12 cellular contexts compared by ENCODE assay signal in genomic region chr7:157474685-157475084, GRCh38.
A peak's percentile ranks its signal among the peaks of the same experiment; 100 is the strongest.
DNase-seq lines count a peak whose midpoint lies in the region; ATAC-seq and TF ChIP-seq lines count a peak whose summit lies in the region.
"Had no signal": no experiment of that assay in that cellular context is flagged by ENCODE, and none has a peak within 500 bp of the region (broad histone marks: within the 10 kb centered on the region; RNA-seq: fewer than 3 reads in every experiment).

No MANE protein-coding gene starts in this region.

- H3K27ac Mint-ChIP-seq in endodermal cell = no peak overlapping the region
- H3K27ac Mint-ChIP-seq: natural killer cell had no signal

- TF ChIP-seq POLR2A in stomach (IDR thresholded peaks at IDR 0.05) = no peak

- no peaks in the 10 kb centered on the region for H3K4me1 ChIP-seq in right cardiac atrium (ENCODE audit: control insufficient read depth, insufficient read depth, low read length)
- H3K4me1 ChIP-seq in endodermal cell (ENCODE audit: control insufficient read depth, insufficient read depth, low read length) = no peaks in the 10 kb centered on the region
- H3K4me1 ChIP-seq in stomach = no peaks in the 10 kb centered on the region
- H3K4me1 ChIP-seq: suprapubic skin had no signal

- H3K4me1 Mint-ChIP-seq in endodermal cell = no peaks in the 10 kb centered on the region

- H3K9me3 ChIP-seq in right cardiac atrium (ENCODE audit: control insufficient read depth, low read length) (no peaks in the 10 kb centered on the region), endodermal cell (ENCODE audit: control insufficient read depth, low read length) (peaks cover 28% of the 10 kb centered on the region), stomach (peaks cover 0 to 30% (median 25%) of the 10 kb centered on the region in 4 donors)

- no peak overlapping the region for H3K9ac ChIP-seq in endodermal cell (ENCODE audit: extremely low read depth, low read length, poor library complexity, severe bottlenecking)

- H3K4me3 ChIP-seq in right cardiac atrium (ENCODE audit: low read length) (no peak overlapping the region), endodermal cell (ENCODE audit: low read length) (no peak overlapping the region), stomach (no peak overlapping the region)
- H3K4me3 ChIP-seq: Peyer's patch, suprapubic skin had no signal

- no peak for TF ChIP-seq EP300 in stomach (IDR thresholded peaks at IDR 0.05)

- intact Hi-C loops in Right ventricle myocardium inferior (cut with DNase I) = no loop called here
- intact Hi-C loops in right cardiac atrium (cut with DNase I) = no loop called here
- intact Hi-C loops in stomach (cut with DNase I; ENCODE audit: low total_unique reads) = no loop called here

- H3K36me3 Mint-ChIP-seq in endodermal cell (ENCODE audit: low read depth) = no peaks in the 10 kb centered on the region

- H3K27me3 Mint-ChIP-seq in endodermal cell (ENCODE audit: insufficient read depth) = peaks cover 15% of the 10 kb centered on the region
- H3K27me3 Mint-ChIP-seq: central memory CD8-positive, alpha-beta T cell had no signal

- ATAC-seq in Right ventricle myocardium inferior (no peak), right cardiac atrium (no peak), HG03045 (IDR thresholded peaks at IDR 0.05; ENCODE audit: unreplicated experiment) (no peak)

- no peak overlapping the region for H3K4me3 Mint-ChIP-seq in endodermal cell
- H3K4me3 Mint-ChIP-seq: central memory CD8-positive, alpha-beta T cell; natural killer cell had no signal

- no peak overlapping the region for H3K27ac ChIP-seq in right cardiac atrium (ENCODE audit: low read length)
- no peak overlapping the region for H3K27ac ChIP-seq in endodermal cell (ENCODE audit: low read depth, low read length)
- no peak overlapping the region for H3K27ac ChIP-seq in stomach
- H3K27ac ChIP-seq: Peyer's patch, suprapubic skin had no signal

- H3K27me3 ChIP-seq in right cardiac atrium (ENCODE audit: control insufficient read depth, insufficient read depth) (no peaks in the 10 kb centered on the region), endodermal cell (ENCODE audit: control insufficient read depth, insufficient read depth, low read length, poor library complexity, severe bottlenecking) (no peaks in the 10 kb centered on the region), stomach (no peaks in the 10 kb centered on the region)
- H3K27me3 ChIP-seq: Peyer's patch, suprapubic skin had no signal

- TF ChIP-seq CTCF in endodermal cell (conservative IDR thresholded peaks at IDR 0.05) (peak; percentile 76), stomach (IDR thresholded peaks at IDR 0.05) (no peak)

- 41% methylated on average over 12 of the region's 12 CpGs for WGBS in right cardiac atrium
- 41 to 59% methylated on average over 11 to 12 of the region's 12 CpGs for WGBS in endodermal cell (ENCODE audit: insufficient coverage in 1 of 2, insufficient read length in 1 of 2), 2 experiments
- 42 to 50% (median 49%) methylated on average over 12 of the region's 12 CpGs for WGBS in stomach, 5 donors

- DNase-seq in Right ventricle myocardium inferior (ENCODE audit: missing footprints) (peak; percentile 32), right cardiac atrium (no peak), NCI-H1694 (lab: John Stamatoyannopoulos, UW) (peak; percentile 22), endodermal cell (peak; percentile 90), stomach (peak; percentile 26), amygdala (lab: John Stamatoyannopoulos, UW) (no peak), anterior cingulate cortex (lab: John Stamatoyannopoulos, UW) (no peak)
- DNase-seq: natural killer cell had no signal

- H3K9me3 Mint-ChIP-seq in endodermal cell = peaks cover 26% of the 10 kb centered on the region
- H3K9me3 Mint-ChIP-seq: central memory CD8-positive, alpha-beta T cell had no signal

- H3K36me3 ChIP-seq in endodermal cell (ENCODE audit: control insufficient read depth, insufficient read depth, low read length) (no peaks in the 10 kb centered on the region), stomach (no peaks in the 10 kb centered on the region)
- H3K36me3 ChIP-seq: Peyer's patch, suprapubic skin had no signal

Comparison
In these comparisons a context has a peak if more than half of its experiments do, and no peak if none do; other contexts are left out.
1. DNase-seq: peak in Right ventricle myocardium inferior (single experiment), NCI-H1694 (single experiment), endodermal cell (single experiment) and stomach (single experiment); none in right cardiac atrium (0 of 3), amygdala (0 of 56) and anterior cingulate cortex (0 of 58).